8 cellular contexts compared by ENCODE assay signal in the genomic region with DNA sequence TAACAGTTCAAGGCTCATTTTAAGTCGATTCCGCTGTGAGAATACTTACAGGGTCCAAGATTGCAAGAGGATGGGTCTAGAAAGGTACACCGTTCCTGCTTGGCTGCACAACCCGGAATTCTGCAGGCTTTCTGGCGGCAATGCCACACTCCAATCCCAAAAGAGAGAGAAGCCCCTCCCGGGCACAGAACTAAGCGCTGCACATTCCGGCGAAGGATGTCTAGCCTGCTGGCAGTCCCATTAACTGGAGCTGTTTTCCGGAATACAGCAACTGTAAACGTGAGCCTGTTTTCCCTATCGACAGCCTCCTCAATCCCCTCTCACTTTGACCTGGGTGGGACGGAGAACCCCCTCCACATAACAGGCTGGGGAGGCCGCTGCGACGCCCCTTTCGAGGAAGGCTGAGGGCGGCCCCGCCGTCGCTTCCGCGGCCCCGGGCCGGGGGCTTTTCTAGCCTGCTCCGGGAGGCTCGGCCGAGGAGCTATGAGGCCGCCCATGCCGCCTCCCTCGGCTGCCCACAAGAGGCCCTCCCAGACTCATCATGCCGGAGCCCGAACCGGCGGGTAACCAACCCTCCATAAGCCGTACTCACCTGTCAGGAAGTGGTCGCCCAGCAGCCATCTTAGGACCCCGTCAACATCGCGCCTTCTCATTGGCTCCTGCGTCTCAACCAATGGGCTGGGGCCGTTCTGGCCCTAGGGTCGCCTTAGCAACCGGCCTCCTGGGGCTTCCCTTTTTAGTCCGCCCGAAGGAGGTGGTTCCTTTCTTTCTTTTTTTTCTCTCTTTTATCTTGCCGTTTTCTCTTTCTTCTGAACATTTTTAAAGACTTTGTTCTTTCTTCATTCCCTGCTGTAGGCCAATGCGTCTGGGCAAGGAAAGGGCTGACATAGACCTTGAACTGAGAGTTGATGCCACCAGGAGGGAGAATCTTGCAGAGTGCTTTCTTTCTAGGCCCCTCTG.
DNase-seq lines count a peak whose midpoint lies in the region; ATAC-seq, FAIRE-seq and TF ChIP-seq lines count a peak whose summit lies in the region.

A gene (minus strand): TSS at position 647 of the 960 bp plus-strand sequence. CDS start 5,909 bp downstream, outside the sequence.

- TF ChIP-seq CTCF in AG09309 (IDR thresholded peaks at IDR 0.05; ENCODE audit: control insufficient read depth, insufficient read depth, low read depth, low read length, missing control alignments), result no peak

- peak within 1 kb of the TSS; percentile 79 for H3K4me3 ChIP-seq in AG09309 (ENCODE audit: control insufficient read depth, low read depth, low read length)

- ATAC-seq in GM19025 (IDR thresholded peaks at IDR 0.05; ENCODE audit: low read depth, unreplicated experiment), result peak; percentile 100
- ATAC-seq in HG03342 (IDR thresholded peaks at IDR 0.05; ENCODE audit: unreplicated experiment), result peak; percentile 100
- peak; percentile 100 for ATAC-seq in central memory CD8-positive, alpha-beta T cell (replicated peaks; ENCODE audit: extremely low read depth, poor library complexity, severe bottlenecking)

- H3K4me3 Mint-ChIP-seq in central memory CD8-positive, alpha-beta T cell, result peak within 1 kb of the TSS; percentile 85

- peak within 1 kb of the TSS; percentile 96 for H3K27ac Mint-ChIP-seq in central memory CD8-positive, alpha-beta T cell (ENCODE audit: low read depth)

- peak; percentile 98 for FAIRE-seq in islet of Langerhans (lab: Jason Lieb, UNC)

- DNase-seq in AG09309 (ENCODE audit: low read depth) (peak; percentile 71), NCI-H446 (lab: John Stamatoyannopoulos, UW) (peak; percentile 60 to 85)
- peak; percentile 92 for DNase-seq in activated CD4-positive, CD25-positive, alpha-beta regulatory T cell treated with anti-CD3 and anti-CD28 coated beads, Interleukin-2, amount 50 U/mL, for 16 hours (ENCODE audit: low read depth, low spot score)
- DNase-seq in central memory CD8-positive, alpha-beta T cell (ENCODE audit: low spot score in 2 of 2), result peak; percentile 98 to 99
- peak; percentile 92 for DNase-seq in stimulated activated CD4-positive, alpha-beta T cell treated with anti-CD3 and anti-CD28 coated beads, Interleukin-12 subunit alpha, Interleukin-12 subunit beta, amount 100 ng/mL, for 4 hours

- H3K36me3 Mint-ChIP-seq in central memory CD8-positive, alpha-beta T cell (ENCODE audit: insufficient read depth), result peaks cover 9% of the 10 kb centered on the region

- peaks cover 41% of the 10 kb centered on the region for H3K4me1 Mint-ChIP-seq in central memory CD8-positive, alpha-beta T cell

- no peaks in the 10 kb centered on the region for H3K9me3 Mint-ChIP-seq in central memory CD8-positive, alpha-beta T cell

- no peaks in the 10 kb centered on the region for H3K27me3 Mint-ChIP-seq in central memory CD8-positive, alpha-beta T cell

Comparison
In these comparisons a context has a peak if more than half of its experiments do, and no peak if none do; other contexts are left out.
1. Peak in every context shown above with its lines: DNase-seq, ATAC-seq and H3K4me3 ChIP-seq.